In the genomic region with DNA sequence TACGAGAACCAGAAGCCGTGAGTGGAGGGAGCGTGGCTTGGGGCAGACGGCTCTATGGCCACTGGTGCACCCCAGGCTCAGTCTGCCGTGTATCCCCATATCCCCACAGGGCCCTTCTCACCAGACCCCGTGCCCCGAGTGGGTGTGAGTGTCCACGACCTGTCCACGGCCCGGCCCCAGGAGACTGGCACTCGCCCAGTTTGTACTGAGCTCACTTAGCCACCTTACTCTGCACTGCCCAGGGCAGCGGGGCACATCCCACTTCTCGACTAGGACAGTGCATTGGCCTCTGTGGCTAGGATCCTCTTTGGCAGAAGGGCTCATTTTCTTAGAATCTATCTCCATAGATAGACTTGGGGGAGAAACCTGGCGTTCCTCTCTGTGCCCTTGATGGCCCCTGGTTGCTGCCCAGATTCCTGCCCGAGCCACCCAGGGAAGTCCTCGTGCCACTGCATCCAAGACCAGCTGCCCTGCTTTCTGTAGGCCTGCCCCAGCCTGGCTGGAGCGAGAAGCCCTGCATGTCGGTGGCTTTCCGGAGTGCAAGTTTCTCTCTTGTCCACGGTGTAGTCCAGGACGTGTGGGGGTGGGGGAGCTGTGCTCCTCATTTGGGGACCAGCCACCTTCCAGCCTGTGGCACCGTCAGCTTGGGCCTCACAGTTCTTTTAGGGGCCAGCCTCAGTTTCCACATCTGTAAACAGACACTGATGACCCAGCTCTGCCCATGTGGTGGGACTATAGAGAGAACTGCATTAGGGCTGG, we compare ENCODE assay signal across 16 cellular contexts.
"Had no signal": no experiment of that assay in that cellular context is flagged by ENCODE, and none has a peak within 500 bp of the region (broad histone marks: within the 10 kb centered on the region; RNA-seq: fewer than 3 reads in every experiment).

No MANE protein-coding gene starts in this region.

- H3K4me1 ChIP-seq: breast epithelium had no signal

- H3K4me3 ChIP-seq: breast epithelium, mucosa of descending colon, tibial artery, vagina had no signal

- H3K27ac ChIP-seq: breast epithelium, vagina had no signal

- ATAC-seq: activated CD4-positive, CD25-positive, alpha-beta regulatory T cell treated with anti-CD3 and anti-CD28 coated beads, Interleukin-2, amount 50 U/mL, for 24 hours; activated CD8-positive, alpha-beta memory T cell treated with anti-CD3 and anti-CD28 coated beads, Interleukin-2, amount 10 ng/mL, durations not matched to agents 7 days and 5 days; mucosa of descending colon; naive thymus-derived CD8-positive, alpha-beta T cell had no signal

- H3K27me3 ChIP-seq: breast epithelium, tibial artery, vagina had no signal

- DNase-seq: activated CD4-positive, alpha-beta T cell treated with anti-CD3 and anti-CD28 coated beads, Interleukin-2, amount 50 U/mL, for 48 hours; activated CD8-positive, alpha-beta memory T cell treated with anti-CD3 and anti-CD28 coated beads, Interleukin-2, amount 10 ng/mL, durations not matched to agents 7 days and 5 days; activated gamma-delta T cell treated with Interleukin-2 at 50 U/mL for 16 hours; activated naive CD8-positive, alpha-beta T cell treated with anti-CD3 and anti-CD28 coated beads for 36 hours; activated T-cell treated with anti-CD3 and anti-CD28 coated beads, Interleukin-2, amount 50 U/mL, for 48 hours; anterior cingulate cortex; cortex of kidney; effector memory CD4-positive, alpha-beta T cell; hippocampal formation; naive thymus-derived CD8-positive, alpha-beta T cell; stimulated activated CD4-positive, alpha-beta T cell treated with anti-CD3 and anti-CD28 coated beads, Interleukin-4, amount 100 ng/mL, for 4 hours had no signal

- H3K9me3 ChIP-seq: breast epithelium, mucosa of descending colon, tibial artery, vagina had no signal
